6 cellular contexts compared by ENCODE assay signal in the genomic region with DNA sequence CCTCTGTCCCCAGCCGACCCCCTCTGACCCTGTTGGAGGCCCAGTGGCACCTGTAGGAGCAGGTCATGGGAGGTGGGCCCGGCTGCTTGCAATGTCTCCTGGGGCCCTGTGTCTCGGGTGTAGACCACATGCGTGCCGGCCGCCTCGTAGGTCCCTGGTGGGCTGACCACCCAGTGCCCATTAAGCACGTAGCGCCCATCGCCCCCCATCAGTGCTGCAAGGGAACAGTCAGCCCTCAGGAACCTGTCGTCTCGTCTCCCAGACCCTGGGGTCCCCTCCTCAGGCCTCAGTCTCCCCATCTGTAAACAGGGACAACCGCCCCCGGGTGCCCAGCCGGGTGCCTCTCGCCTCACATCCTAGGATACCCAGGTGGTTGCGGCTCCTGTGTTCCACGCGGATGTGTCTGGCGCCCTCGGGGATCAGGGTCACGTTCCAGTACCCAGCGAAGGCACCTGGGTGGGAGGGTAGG. TPM values are rescaled to one million over a fixed set of nuclear protein-coding genes. Genes with fewer than 3 reads are reported as not detected.
A peak's percentile ranks its signal among the peaks of the same experiment; 100 is the strongest.
DNase-seq lines count a peak whose midpoint lies in the region; ATAC-seq and TF ChIP-seq lines count a peak whose summit lies in the region.

No MANE protein-coding gene starts in this region.

- H3K4me3 ChIP-seq in iPS-11a (ENCODE audit: low read depth, low read length) (peak overlapping the region; percentile 8), transverse colon (no peak overlapping the region)

- peaks cover 10% of the 10 kb centered on the region for H3K4me1 Mint-ChIP-seq in activated naive CD8-positive, alpha-beta T cell treated with anti-CD3 and anti-CD28 coated beads, Interleukin-2, amount 10 ng/mL, durations not matched to agents 7 days and 5 days
- peaks cover 10% of the 10 kb centered on the region for H3K4me1 Mint-ChIP-seq in activated naive CD8-positive, alpha-beta T cell treated with anti-CD3 and anti-CD28 coated beads for 36 hours

- no peaks in the 10 kb centered on the region for H3K9me3 Mint-ChIP-seq in activated naive CD8-positive, alpha-beta T cell treated with anti-CD3 and anti-CD28 coated beads, Interleukin-2, amount 10 ng/mL, durations not matched to agents 7 days and 5 days
- no peaks in the 10 kb centered on the region for H3K9me3 Mint-ChIP-seq in activated naive CD8-positive, alpha-beta T cell treated with anti-CD3 and anti-CD28 coated beads for 36 hours

- in situ Hi-C loops in transverse colon (cut with MboI; ENCODE audit: low pct_ligation_motif_present in 1 of 4, low pct_unique_long_range_greater_than_20kb in 1 of 4, low sequenced_read_pairs in 3 of 4) = no loop called here

- H3K27ac ChIP-seq in transverse colon = peak overlapping the region; percentile 63 to 87 (median 80)

- no peaks in the 10 kb centered on the region for H3K36me3 ChIP-seq in transverse colon

- H3K9me3 ChIP-seq in transverse colon = no peaks in the 10 kb centered on the region

- TF ChIP-seq EP300 in transverse colon (IDR thresholded peaks at IDR 0.05; ENCODE audit: low read depth) = no peak

- no peak for ATAC-seq in activated naive CD8-positive, alpha-beta T cell treated with anti-CD3 and anti-CD28 coated beads, Interleukin-2, amount 10 ng/mL, durations not matched to agents 7 days and 5 days (ENCODE audit: low read depth)
- no peak for ATAC-seq in esophagus mucosa

- H3K4me1 ChIP-seq in transverse colon = peaks cover 0 to 20% (median 11%) of the 10 kb centered on the region in 4 donors

- intact Hi-C loops in transverse colon (cut with DNase I; ENCODE audit: low total_unique reads) = no loop called here

- WGBS in transverse colon (ENCODE audit: low coverage in 1 of 2), 2 donors = 68% methylated on average over 19 of the region's 23 CpGs; no CpG with 5 or more reads in 1 of the 2 donors

- TF ChIP-seq CTCF in transverse colon (IDR thresholded peaks at IDR 0.05) = no peak

- peaks cover 34% of the 10 kb centered on the region for H3K27me3 Mint-ChIP-seq in activated naive CD8-positive, alpha-beta T cell treated with anti-CD3 and anti-CD28 coated beads, Interleukin-2, amount 10 ng/mL, durations not matched to agents 7 days and 5 days
- peaks cover 53% of the 10 kb centered on the region for H3K27me3 Mint-ChIP-seq in activated naive CD8-positive, alpha-beta T cell treated with anti-CD3 and anti-CD28 coated beads for 36 hours

- H3K27ac Mint-ChIP-seq in activated naive CD8-positive, alpha-beta T cell treated with anti-CD3 and anti-CD28 coated beads, Interleukin-2, amount 10 ng/mL, durations not matched to agents 7 days and 5 days = no peak overlapping the region
- no peak overlapping the region for H3K27ac Mint-ChIP-seq in activated naive CD8-positive, alpha-beta T cell treated with anti-CD3 and anti-CD28 coated beads for 36 hours

- no peak for TF ChIP-seq POLR2A in transverse colon (IDR thresholded peaks at IDR 0.05)

- H3K27me3 ChIP-seq in transverse colon = peaks cover 55% of the 10 kb centered on the region

- H3K36me3 Mint-ChIP-seq in activated naive CD8-positive, alpha-beta T cell treated with anti-CD3 and anti-CD28 coated beads, Interleukin-2, amount 10 ng/mL, durations not matched to agents 7 days and 5 days = no peaks in the 10 kb centered on the region
- H3K36me3 Mint-ChIP-seq in activated naive CD8-positive, alpha-beta T cell treated with anti-CD3 and anti-CD28 coated beads for 36 hours = no peaks in the 10 kb centered on the region

- POLR2A ChIA-PET in activated naive CD8-positive, alpha-beta T cell treated with anti-CD3 and anti-CD28 coated beads, Interleukin-2, amount 10 ng/mL, durations not matched to agents 7 days and 5 days (lab: Charles Lee) = no interaction called here

- H3K4me3 Mint-ChIP-seq in activated naive CD8-positive, alpha-beta T cell treated with anti-CD3 and anti-CD28 coated beads, Interleukin-2, amount 10 ng/mL, durations not matched to agents 7 days and 5 days = peak overlapping the region; percentile 87
- H3K4me3 Mint-ChIP-seq in activated naive CD8-positive, alpha-beta T cell treated with anti-CD3 and anti-CD28 coated beads for 36 hours = no peak overlapping the region

- no peak for DNase-seq in activated naive CD8-positive, alpha-beta T cell treated with anti-CD3 and anti-CD28 coated beads, Interleukin-2, amount 10 ng/mL, durations not matched to agents 7 days and 5 days
- DNase-seq in activated naive CD8-positive, alpha-beta T cell treated with anti-CD3 and anti-CD28 coated beads for 36 hours = no peak
- no peak for DNase-seq in transverse colon
- DNase-seq in stimulated activated CD4-positive, alpha-beta T cell treated with anti-CD3 and anti-CD28 coated beads, Interleukin-4, amount 100 ng/mL, for 24 hours = no peak

RNA-seq across cellular contexts. Expression of gene ADAMTSL5, which starts 5.6 kb away (rescaled TPM):
- 1 to 10 TPM; 1.8 to 2.1 TPM for total RNA-seq in activated naive CD8-positive, alpha-beta T cell treated with anti-CD3 and anti-CD28 coated beads, Interleukin-2, amount 10 ng/mL, durations not matched to agents 7 days and 5 days
- total RNA-seq in activated naive CD8-positive, alpha-beta T cell treated with anti-CD3 and anti-CD28 coated beads for 36 hours = 1 to 10 TPM; 1.1 to 1.5 TPM
- total RNA-seq in transverse colon (1 to 10 TPM in 3 of 4 donors, not detected in 1; 2.6 to 3.7 (median 2.7) TPM), esophagus mucosa (6.7 TPM)

RNA-seq across cellular contexts. Expression of gene REEP6, which starts 16.2 kb away (rescaled TPM):
- total RNA-seq in activated naive CD8-positive, alpha-beta T cell treated with anti-CD3 and anti-CD28 coated beads, Interleukin-2, amount 10 ng/mL, durations not matched to agents 7 days and 5 days = 1 to 10 TPM; 2.2 to 2.8 TPM
- 1 to 10 TPM; 1.3 to 1.8 TPM for total RNA-seq in activated naive CD8-positive, alpha-beta T cell treated with anti-CD3 and anti-CD28 coated beads for 36 hours
- total RNA-seq in transverse colon = 1 to 10 TPM in 2 of 4 donors, not detected in 2; 2.2 to 3.3 TPM
- total RNA-seq in esophagus mucosa = 8.5 TPM

RNA-seq across cellular contexts. Expression of gene PLK5, which starts 16.7 kb away (rescaled TPM):
- not detected for total RNA-seq in activated naive CD8-positive, alpha-beta T cell treated with anti-CD3 and anti-CD28 coated beads, Interleukin-2, amount 10 ng/mL, durations not matched to agents 7 days and 5 days
- total RNA-seq in activated naive CD8-positive, alpha-beta T cell treated with anti-CD3 and anti-CD28 coated beads for 36 hours = not detected
- not detected for total RNA-seq in transverse colon
- not detected for total RNA-seq in esophagus mucosa

RNA-seq across cellular contexts. Expression of gene PCSK4, which starts 17.1 kb away (rescaled TPM):
- 1 to 10 TPM; 6.7 to 9.7 TPM for total RNA-seq in activated naive CD8-positive, alpha-beta T cell treated with anti-CD3 and anti-CD28 coated beads, Interleukin-2, amount 10 ng/mL, durations not matched to agents 7 days and 5 days
- total RNA-seq in activated naive CD8-positive, alpha-beta T cell treated with anti-CD3 and anti-CD28 coated beads for 36 hours = 1 to 10 TPM; 1.5 to 1.7 TPM
- total RNA-seq in transverse colon (10 to 100 TPM in 1 of 4 donors, 1 to 10 TPM in 3; 2.6 to 11.9 (median 7.5) TPM), esophagus mucosa (1.2 TPM)

RNA-seq across cellular contexts. Expression of gene C19orf25, which starts 28.2 kb away (rescaled TPM):
- total RNA-seq in activated naive CD8-positive, alpha-beta T cell treated with anti-CD3 and anti-CD28 coated beads, Interleukin-2, amount 10 ng/mL, durations not matched to agents 7 days and 5 days = 10 to 100 TPM; 48.0 to 51.2 TPM
- 10 to 100 TPM; 27.0 to 28.7 TPM for total RNA-seq in activated naive CD8-positive, alpha-beta T cell treated with anti-CD3 and anti-CD28 coated beads for 36 hours
- total RNA-seq in transverse colon = 10 to 100 TPM; 36.2 to 89.2 (median 46.0) TPM
- total RNA-seq in esophagus mucosa = 19.2 TPM
